8 cellular contexts compared by ENCODE assay signal in genomic region chr6:26401987-26402658, GRCh38. TPM values are rescaled to one million over a fixed set of nuclear protein-coding genes. Genes with fewer than 3 reads are reported as not detected.
DNase-seq lines count a peak whose midpoint lies in the region; ATAC-seq and TF ChIP-seq lines count a peak whose summit lies in the region.

Gene BTN3A1, plus strand, starts transcription at chr6:26402275. Its CDS starts 3,289 bp downstream, at chr6:26405564.

- no peaks in the 10 kb centered on the region for H3F3A ChIP-seq in neural cell (ENCODE audit: insufficient read depth, low read length, poor library complexity, severe bottlenecking)

- TF ChIP-seq RAD21 in neural cell (conservative IDR thresholded peaks at IDR 0.05) = no peak

- no peaks in the 10 kb centered on the region for H4K20me1 ChIP-seq in neural cell (ENCODE audit: insufficient read depth)

- peak within 1 kb of the TSS; percentile 62 for H2AFZ ChIP-seq in neural cell (ENCODE audit: low read depth, low read length)

- H3K9ac ChIP-seq in neural cell (ENCODE audit: low read length) = peak within 1 kb of the TSS; percentile 67

- no peaks in the 10 kb centered on the region for H3K9me2 ChIP-seq in neural cell (ENCODE audit: insufficient read depth, low read length)

- TF ChIP-seq CTCF in fibroblast of villous mesenchyme (IDR thresholded peaks at IDR 0.05; ENCODE audit: insufficient read depth, low read depth, low read length) (no peak), neural cell (IDR thresholded peaks at IDR 0.05; ENCODE audit: poor library complexity, severe bottlenecking) (no peak)

- no peak for TF ChIP-seq EP300 in neural cell (conservative IDR thresholded peaks at IDR 0.05; ENCODE audit: poor library complexity, severe bottlenecking)

- H3K27me3 ChIP-seq in neural cell (ENCODE audit: insufficient read depth, low read depth, low read length) = no peaks in the 10 kb centered on the region

- DNase-seq in EH (ENCODE audit: low read depth) = peak; percentile 82
- DNase-seq in SHP77 (lab: John Stamatoyannopoulos, UW) = peak; percentile 57 to 69
- DNase-seq in activated gamma-delta T cell treated with anti-CD3 and anti-CD28 coated beads, Interleukin-2, amount 50 U/mL, for 16 hours (ENCODE audit: low read depth) = peak; percentile 53
- peak; percentile 86 for DNase-seq in fibroblast of villous mesenchyme (ENCODE audit: low read depth)
- peak; percentile 70 for DNase-seq in stromal cell of bone marrow (ENCODE audit: low read depth)

- H3K27ac ChIP-seq in KOPT-K1 (ENCODE audit: low read depth, low read length, poor library complexity, severe bottlenecking) = peak within 1 kb of the TSS; percentile 72
- peak within 1 kb of the TSS; percentile 72 for H3K27ac ChIP-seq in neural cell (ENCODE audit: low read length)

- H3K4me3 ChIP-seq in fibroblast of villous mesenchyme (ENCODE audit: low read depth, low read length) = peak within 1 kb of the TSS; percentile 84
- H3K4me3 ChIP-seq in neural cell (ENCODE audit: low read length) = peak within 1 kb of the TSS; percentile 67

- ATAC-seq in GM21786 (IDR thresholded peaks at IDR 0.05; ENCODE audit: unreplicated experiment) = peak; percentile 82

- peaks cover 20% of the 10 kb centered on the region for H3K36me3 ChIP-seq in KOPT-K1 (ENCODE audit: insufficient read depth, low read length)
- H3K36me3 ChIP-seq in neural cell (ENCODE audit: insufficient read depth, low read length) = no peaks in the 10 kb centered on the region

- H3K4me2 ChIP-seq in neural cell (ENCODE audit: low read length) = peak within 1 kb of the TSS; percentile 40

- H3K9me3 ChIP-seq in KOPT-K1 (ENCODE audit: insufficient read depth, low read length, poor library complexity, severe bottlenecking) = no peaks in the 10 kb centered on the region
- no peaks in the 10 kb centered on the region for H3K9me3 ChIP-seq in neural cell (ENCODE audit: low read length)

- H3K79me2 ChIP-seq in neural cell (replicated peaks; ENCODE audit: insufficient read depth, low read length) = no peaks in the 10 kb centered on the region

TF ChIP-seq in neural cell, 6 proteins besides CTCF, POLR2A, EP300 and RAD21:
- TF ChIP-seq MXI1 (conservative IDR thresholded peaks at IDR 0.05; ENCODE audit: poor library complexity, severe bottlenecking) = peak; percentile 63
- TF ChIP-seq REST (IDR thresholded peaks at IDR 0.05; ENCODE audit: borderline replicate concordance) = peak; percentile 37
- no peak for TF ChIP-seq EZH2 (IDR thresholded peaks at IDR 0.05; ENCODE audit: borderline replicate concordance, insufficient read depth, low read length, poor library complexity, severe bottlenecking)

RNA-seq across cellular contexts. Expression of gene BTN3A1, which starts in this region (rescaled TPM):
- total RNA-seq in fibroblast of villous mesenchyme = 22.5 and 39.3 TPM in 2 replicates
- 31.3 and 38.2 TPM in 2 replicates for polyA plus RNA-seq in neural cell
- polyA minus RNA-seq in neural cell = 23.9 and 32.6 TPM in 2 replicates

Comparison
In these comparisons a context has a peak if more than half of its experiments do, and no peak if none do; other contexts are left out.
1. Peak in every context shown above with its lines: DNase-seq, ATAC-seq, H3K4me3 ChIP-seq and H3K27ac ChIP-seq.